ENCODE assay signal across 32 cellular contexts in genomic region chr6:133894369-133894768, GRCh38. TPM values are rescaled to one million over a fixed set of nuclear protein-coding genes. Genes with fewer than 3 reads are reported as not detected.
DNase-seq lines count a peak whose midpoint lies in the region; ATAC-seq, FAIRE-seq and TF ChIP-seq lines count a peak whose summit lies in the region.
"Had no signal": no experiment of that assay in that cellular context is flagged by ENCODE, and none has a peak within 500 bp of the region (broad histone marks: within the 10 kb centered on the region; RNA-seq: fewer than 3 reads in every experiment).

No MANE protein-coding gene starts in this region.

- H3K4me1 ChIP-seq in heart right ventricle, result peaks cover 0 to 73% (median 38%) of the 10 kb centered on the region in 9 donors
- peaks cover 3% of the 10 kb centered on the region for H3K4me1 ChIP-seq in iPS-15b (ENCODE audit: control insufficient read depth, insufficient read depth, low read length)
- peaks cover 7% of the 10 kb centered on the region for H3K4me1 ChIP-seq in ovary (ENCODE audit: insufficient read depth)
- H3K4me1 ChIP-seq: breast epithelium had no signal

- TF ChIP-seq CTCF in heart right ventricle (IDR thresholded peaks at IDR 0.05), result no peak
- no peak for TF ChIP-seq CTCF in ovary (IDR thresholded peaks at IDR 0.05)

- ATAC-seq in heart right ventricle (peak in 2 of 8 donors; percentile 1 to 2), Right ventricle myocardium inferior (no peak), GM18867 (IDR thresholded peaks at IDR 0.05; ENCODE audit: unreplicated experiment) (no peak)
- ATAC-seq: activated CD8-positive, alpha-beta memory T cell treated with anti-CD3 and anti-CD28 coated beads, Interleukin-2, amount 10 ng/mL, durations not matched to agents 7 days and 5 days had no signal

- peak; percentile 5 for FAIRE-seq in urothelium cell line (lab: Jason Lieb, UNC)
- FAIRE-seq: G401.6 had no signal

- DNase-seq in heart right ventricle (no peak), Right ventricle myocardium inferior (ENCODE audit: missing footprints) (no peak), ovary (peak in 2 of 5 donors; percentile 36 to 45), urothelium cell line (ENCODE audit: low spot score) (no peak), DMS 273 treated with DMSO at 0.1 percent for 48 hours (lab: John Stamatoyannopoulos, UW) (no peak)
- DNase-seq in effector CD4-positive, alpha-beta T cell, result no peak
- DNase-seq: activated CD8-positive, alpha-beta memory T cell treated with anti-CD3 and anti-CD28 coated beads, Interleukin-2, amount 10 ng/mL, durations not matched to agents 7 days and 5 days; activated naive CD4-positive, alpha-beta T cell treated with anti-CD3 and anti-CD28 coated beads, Interleukin-2, amount 50 U/mL, for 16 hours; AML-193; amygdala; cortex of kidney; head of caudate nucleus; HFFc6; NCI-H1417; NCI-H2081 treated with DMSO at 0.1 percent for 48 hours; NCI-H774; stimulated activated CD4-positive, alpha-beta T cell treated with anti-CD3 and anti-CD28 coated beads, Interleukin-4, amount 100 ng/mL, for 24 hours; stimulated activated naive CD4-positive, alpha-beta T cell treated with Interleukin-2 at 50 U/mL for 16 hours had no signal

- H3K4me3 ChIP-seq in heart right ventricle (peak overlapping the region in 5 of 10 donors; percentile 0 to 63 (median 49)), iPS-15b (ENCODE audit: low read depth, low read length) (peak overlapping the region; percentile 20), ovary (no peak overlapping the region)
- H3K4me3 ChIP-seq: breast epithelium, mucosa of descending colon, thyroid gland had no signal

- no peak for TF ChIP-seq POLR2A in ovary (IDR thresholded peaks at IDR 0.05)

- H3K27ac ChIP-seq in heart right ventricle (peak overlapping the region in 9 of 10 donors; percentile 27 to 88 (median 56)), ovary (peak overlapping the region; percentile 83 to 96)
- H3K27ac ChIP-seq: breast epithelium, neutrophil, RWPE1, thyroid gland, VCaP had no signal

- 21% methylated on average over 2 of the region's 2 CpGs for WGBS in heart right ventricle, 2 donors
- WGBS in ovary, 3 donors, result 9 to 34% (median 12%) methylated on average over 2 of the region's 2 CpGs

- TF ChIP-seq EP300 in ovary (IDR thresholded peaks at IDR 0.05), result no peak

- H3K36me3 ChIP-seq in heart right ventricle, result no peaks in the 10 kb centered on the region
- H3K36me3 ChIP-seq in iPS-15b (ENCODE audit: control insufficient read depth, insufficient read depth, low read length), result no peaks in the 10 kb centered on the region
- H3K36me3 ChIP-seq in ovary, result no peaks in the 10 kb centered on the region
- H3K36me3 ChIP-seq: breast epithelium, neutrophil, thyroid gland had no signal

- H3K9me3 ChIP-seq in heart right ventricle (no peaks in the 10 kb centered on the region), iPS-15b (ENCODE audit: control insufficient read depth, insufficient read depth, low read length) (no peaks in the 10 kb centered on the region), ovary (no peaks in the 10 kb centered on the region)
- H3K9me3 ChIP-seq: breast epithelium, MG63, mucosa of descending colon, neutrophil, thyroid gland had no signal

- intact Hi-C loops in heart right ventricle (cut with DNase I) (loop anchor here in 3 of 10 donors (5.0 to 10.0 kb wide), 2 partner anchors 130 to 132 kb away; no protein-coding TSS in a partner anchor), Right ventricle myocardium inferior (cut with DNase I) (loop anchor here (5.0 kb wide), 1 partner anchor 127 kb away; no protein-coding TSS in a partner anchor), ovary (cut with DNase I) (loop anchor here in 1 of 4 donors (10.0 kb wide), 2 partner anchors 60 to 1080 kb away; partner anchors contain the start of gene RPS12)

- H3K9ac ChIP-seq in iPS-15b (ENCODE audit: low read depth, low read length), result no peak overlapping the region

- H3K27me3 ChIP-seq in heart right ventricle (peaks cover 0 to 97% (median 94%) of the 10 kb centered on the region in 7 donors), iPS-15b (ENCODE audit: control insufficient read depth, insufficient read depth, low read length) (peaks cover 96% of the 10 kb centered on the region), ovary (no peaks in the 10 kb centered on the region)
- H3K27me3 ChIP-seq: MG63 had no signal

RNA-seq across cellular contexts. Expression of gene TCF21, which starts 5.5 kb away (rescaled TPM):
- 10 to 100 TPM in 1 of 10 donors, 1 to 10 TPM in 9; 1.3 to 16.6 (median 3.1) TPM for total RNA-seq in heart right ventricle
- 1 to 10 TPM; 2.6 to 8.0 TPM for polyA plus RNA-seq in heart right ventricle
- 5.2 TPM for total RNA-seq in Right ventricle myocardium inferior
- total RNA-seq in ovary, result 10 to 100 TPM; 23.2 to 47.8 (median 39.3) TPM
- polyA plus RNA-seq in ovary, result 10 to 100 TPM; 27.6 to 50.9 TPM
- total RNA-seq: A172; activated CD4-positive, alpha-beta T cell treated with anti-CD3 and anti-CD28 coated beads, Interleukin-2, amount 10 ng/mL, durations not matched to agents 24 days and 14 days; activated CD8-positive, alpha-beta memory T cell treated with anti-CD3 and anti-CD28 coated beads, Interleukin-2, amount 10 ng/mL, durations not matched to agents 7 days and 5 days; activated T-helper 1 cell treated with anti-CD3 and anti-CD28 coated beads, Interleukin-12 subunit alpha, Interleukin-12 subunit beta, Interleukin-2, Interleukin-4 antibody, amounts not matched to agents 30 ng/mL and 10 ng/mL and 1 ng/mL, durations not matched to agents 14 hours and 24 hours and 36 hours; HFFc6; renal cortical epithelial cell had no signal

RNA-seq across cellular contexts. Expression of gene TBPL1, which starts 58.7 kb away (rescaled TPM):
- total RNA-seq in heart right ventricle (10 to 100 TPM in 9 of 10 donors, 1 to 10 TPM in 1; 9.0 to 18.1 (median 13.8) TPM), Right ventricle myocardium inferior (14.5 TPM), ovary (10 to 100 TPM; 13.3 to 25.2 (median 18.6) TPM)
- polyA plus RNA-seq in heart right ventricle (10 to 100 TPM; 16.7 to 18.9 TPM), ovary (10 to 100 TPM; 20.6 to 24.1 TPM)
